ENCODE assay signal across 15 cellular contexts in genomic region chr4:146582864-146583263, GRCh38. TPM values are rescaled to one million over a fixed set of nuclear protein-coding genes. Genes with fewer than 3 reads are reported as not detected.
DNase-seq lines count a peak whose midpoint lies in the region; ATAC-seq, FAIRE-seq and TF ChIP-seq lines count a peak whose summit lies in the region.
"Had no signal": no experiment of that assay in that cellular context is flagged by ENCODE, and none has a peak within 500 bp of the region (broad histone marks: within the 10 kb centered on the region; RNA-seq: fewer than 3 reads in every experiment).

No MANE protein-coding gene starts in this region.

- no peak overlapping the region for H3K4me2 ChIP-seq in H1 (ENCODE audit: insufficient read depth in 1 of 2, low read depth in 2 of 2, low read length in 2 of 2)
- H3K4me2 ChIP-seq: BLaER1, smooth muscle cell had no signal

- peak; percentile 8 for DNase-seq in H7
- DNase-seq in NOMO-1 treated with DMSO at 0.1 percent for 48 hours (lab: John Stamatoyannopoulos, UW; ENCODE audit: unreplicated experiment), result peak; percentile 27
- no peak for DNase-seq in H1 (ENCODE audit: low read depth in 1 of 2, low spot score in 2 of 2)
- no peak for DNase-seq in NCI-H146 (lab: John Stamatoyannopoulos, UW)
- DNase-seq in vagina (ENCODE audit: extremely low spot score in 2 of 2), result no peak
- no peak for DNase-seq in AG08395 (ENCODE audit: low spot score)
- DNase-seq: activated naive CD4-positive, alpha-beta T cell treated with anti-CD3 and anti-CD28 coated beads for 36 hours; erythroblast; NCI-H2107; substantia nigra had no signal

- H4K20me1 ChIP-seq in H1 (replicated peaks in 1 of 2; ENCODE audit: control insufficient read depth in 1 of 2, insufficient read depth in 2 of 2, low read length in 2 of 2), result no peaks in the 10 kb centered on the region
- H4K20me1 ChIP-seq: BLaER1 had no signal

- H3K27ac ChIP-seq in C4-2B (no peak overlapping the region), H1 (ENCODE audit: low read depth, low read length) (no peak overlapping the region), vagina (no peak overlapping the region)
- H3K27ac ChIP-seq: BLaER1 had no signal

- H3K9me3 ChIP-seq in H1 (ENCODE audit: insufficient read depth in 2 of 2, low read depth in 1 of 2, low read length in 1 of 2) (no peaks in the 10 kb centered on the region), vagina (no peaks in the 10 kb centered on the region)
- H3K9me3 ChIP-seq: BLaER1 had no signal

- H3K4me1 ChIP-seq in H1 (replicated peaks in 1 of 4; ENCODE audit: control insufficient read depth in 3 of 4, insufficient read depth in 4 of 4, low read length in 3 of 4) (no peaks in the 10 kb centered on the region), vagina (no peaks in the 10 kb centered on the region)
- H3K4me1 ChIP-seq: BLaER1 had no signal

- H4K91ac ChIP-seq in H1 (replicated peaks; ENCODE audit: insufficient read length, low read length), result no peak overlapping the region

- no peak overlapping the region for H2BK120ac ChIP-seq in H1 (replicated peaks; ENCODE audit: low read depth, low read length)

- CTCF ChIA-PET in H1 (lab: Charles Lee; ENCODE audit: partially characterized antibody), result interaction anchor here (0.6 to 1.2 kb wide), 7 partner anchors 9 to 514 kb away, joined by 3 to 7 read pairs (median 3); no protein-coding TSS in a partner anchor

- TF ChIP-seq CTCF in C4-2B (conservative IDR thresholded peaks at IDR 0.05), result peak; percentile 25
- TF ChIP-seq CTCF in H1 (IDR thresholded peaks at IDR 0.05; ENCODE audit: control extremely low read depth in 1 of 3, insufficient read depth in 1 of 3, low read depth in 1 of 3, low read length in 3 of 3), result peak in 2 of 3 experiments; percentile 39 to 45; a peak in 3 of 4 replicates
- TF ChIP-seq CTCF in vagina (IDR thresholded peaks at IDR 0.05), result no peak

- no peak overlapping the region for H2AFZ ChIP-seq in H1 (ENCODE audit: low read length)

- WGBS in H1 (ENCODE audit: extremely low coverage in 1 of 2, insufficient coverage in 1 of 2, insufficient read length in 1 of 2, insufficient replicate concordance in 2 of 2, low coverage in 1 of 2, low lambda C conversion rate in 2 of 2, missing lambda C conversion rate in 1 of 2), 2 experiments, result 58% methylated on average over 2 of the region's 2 CpGs; no CpG with 5 or more reads in 1 of the 2 experiments

- no peak overlapping the region for H2BK12ac ChIP-seq in H1 (ENCODE audit: low read depth, low read length)

- no peak overlapping the region for H4K5ac ChIP-seq in H1 (ENCODE audit: insufficient read length, low read depth, low read length)

- no peak overlapping the region for H2AK5ac ChIP-seq in H1 (ENCODE audit: low read depth, low read length)

- ATAC-seq in GM18870 (IDR thresholded peaks at IDR 0.05; ENCODE audit: unreplicated experiment), result no peak

- H2BK15ac ChIP-seq in H1 (ENCODE audit: low read length), result no peak overlapping the region

- H2BK5ac ChIP-seq in H1 (ENCODE audit: low read depth, low read length), result no peak overlapping the region

- no peaks in the 10 kb centered on the region for H3K23me2 ChIP-seq in H1 (ENCODE audit: low read depth, low read length)

- H3K56ac ChIP-seq in H1 (replicated peaks; ENCODE audit: insufficient read length, low read depth, low read length), result no peak overlapping the region

- peak; percentile 80 to 83 for TF ChIP-seq RAD21 in H1 (IDR thresholded peaks at IDR 0.05 in 1 of 2, conservative IDR thresholded peaks at IDR 0.05 in 1 of 2; ENCODE audit: low read depth in 2 of 2, low read length in 2 of 2)

- H3K36me3 ChIP-seq in H7 (replicated peaks; ENCODE audit: control insufficient read depth, insufficient read depth, low read length) (no peaks in the 10 kb centered on the region), H1 (ENCODE audit: control insufficient read depth in 2 of 4, insufficient read depth in 4 of 4, low read length in 3 of 4) (no peaks in the 10 kb centered on the region), vagina (no peaks in the 10 kb centered on the region)
- H3K36me3 ChIP-seq: BLaER1 had no signal

- no peak overlapping the region for H2BK20ac ChIP-seq in H1 (ENCODE audit: low read length)

- no peak overlapping the region for H3K23ac ChIP-seq in H1 (ENCODE audit: insufficient read length)

- no peak for TF ChIP-seq POLR2A in H1 (IDR thresholded peaks at IDR 0.05; ENCODE audit: control extremely low read depth in 1 of 2, low read depth in 2 of 2, low read length in 2 of 2)
- no peak for TF ChIP-seq POLR2A in vagina (IDR thresholded peaks at IDR 0.05)

- no peak for TF ChIP-seq EP300 in H1 (IDR thresholded peaks at IDR 0.05; ENCODE audit: borderline replicate concordance in 1 of 2, low read depth in 2 of 2, low read length in 2 of 2)

- no peaks in the 10 kb centered on the region for H3K79me1 ChIP-seq in H1 (ENCODE audit: low read depth, low read length)

- no peak overlapping the region for H3K4ac ChIP-seq in H1 (replicated peaks; ENCODE audit: insufficient read length, low read depth, low read length)

- no peaks in the 10 kb centered on the region for H3K27me3 ChIP-seq in H7 (ENCODE audit: control insufficient read depth, insufficient read depth, low read length)
- H3K27me3 ChIP-seq in H1 (replicated peaks in 1 of 4; ENCODE audit: control insufficient read depth in 3 of 4, extremely low read depth in 1 of 4, insufficient read depth in 3 of 4, low read length in 3 of 4), result no peaks in the 10 kb centered on the region
- H3K27me3 ChIP-seq in vagina, result no peaks in the 10 kb centered on the region
- H3K27me3 ChIP-seq: BLaER1 had no signal

- H3K4me3 ChIP-seq in H7 (ENCODE audit: insufficient read depth, low read depth, low read length), result no peak overlapping the region
- no peak overlapping the region for H3K4me3 ChIP-seq in H1 (ENCODE audit: extremely low read depth in 1 of 4, insufficient read depth in 2 of 4, low read depth in 3 of 4, low read length in 4 of 4)
- H3K4me3 ChIP-seq in vagina, result no peak overlapping the region
- H3K4me3 ChIP-seq: BLaER1, smooth muscle cell had no signal

- H4K8ac ChIP-seq in H1 (ENCODE audit: extremely low read depth, insufficient read depth, low read length), result no peak overlapping the region

- H3K18ac ChIP-seq in H1 (ENCODE audit: extremely low read depth, low read length), result no peak overlapping the region

- H3K14ac ChIP-seq in H1 (ENCODE audit: insufficient read length), result no peak overlapping the region

- intact Hi-C loops in vagina (cut with DNase I), result no loop called here

- no peak overlapping the region for H3K9ac ChIP-seq in H1 (replicated peaks in 1 of 4; ENCODE audit: extremely low read depth in 1 of 4, low read depth in 3 of 4, low read length in 3 of 4)
- H3K9ac ChIP-seq: BLaER1 had no signal

- FAIRE-seq in H1 (lab: Jason Lieb, UNC), result no peak

- POLR2A ChIA-PET in H1 (lab: Charles Lee; ENCODE audit: partially characterized antibody), result no interaction called here

- H3K79me2 ChIP-seq in H1 (ENCODE audit: control insufficient read depth in 1 of 2, insufficient read depth in 2 of 2, low read length in 2 of 2), result no peaks in the 10 kb centered on the region

TF ChIP-seq in H1, 55 proteins besides CTCF, POLR2A, EP300 and RAD21:
- TF ChIP-seq USF2 (IDR thresholded peaks at IDR 0.05; ENCODE audit: low read length), result no peak
- TF ChIP-seq BCL11A (IDR thresholded peaks at IDR 0.05; ENCODE audit: low read depth in 2 of 2, low read length in 2 of 2), result no peak
- TF ChIP-seq RNF2 (IDR thresholded peaks at IDR 0.05; ENCODE audit: borderline replicate concordance, low read depth, low read length, missing control alignments, poor library complexity, severe bottlenecking), result no peak
- no peak for TF ChIP-seq SIX5 (IDR thresholded peaks at IDR 0.05; ENCODE audit: low read depth, low read length)
- TF ChIP-seq TBP (IDR thresholded peaks at IDR 0.05; ENCODE audit: low read depth, low read length), result no peak
- TF ChIP-seq CBX5 (IDR thresholded peaks at IDR 0.05; ENCODE audit: low read depth, low read length), result no peak
- TF ChIP-seq E2F6 (IDR thresholded peaks at IDR 0.05), result no peak
- TF ChIP-seq EGR1 (IDR thresholded peaks at IDR 0.05; ENCODE audit: borderline replicate concordance, low read depth, low read length), result no peak
- no peak for TF ChIP-seq CHD1 (IDR thresholded peaks at IDR 0.05; ENCODE audit: low read depth, low read length)
- TF ChIP-seq SP2 (IDR thresholded peaks at IDR 0.05; ENCODE audit: low read length), result no peak
- no peak for TF ChIP-seq GTF2F1 (IDR thresholded peaks at IDR 0.05; ENCODE audit: borderline replicate concordance, low read depth, low read length)
TF ChIP-seq in H1: peak in this region for 0.

RNA-seq across cellular contexts. Expression of gene POU4F2, which starts 55.8 kb away (rescaled TPM):
- not detected in 2 replicates for total RNA-seq in H7 (2014; rRNA removed; shearing (Covaris generic))
- not detected in 2 replicates for total RNA-seq in H1 (2021; fragmentation: NEBNext Ultra II Directional; extraction: Animal tissue kit (Norgen Biotek cat#: 25700))
- not detected in 2 replicates for polyA plus RNA-seq in H1 (2011; rRNA removed)
- not detected for polyA plus RNA-seq in H1 (2011; cell fraction: cytosol; rRNA removed)
- not detected for polyA plus RNA-seq in H1 (2011; cell fraction: nucleus; rRNA removed)
- not detected in 4 replicates for polyA plus RNA-seq in H1 (2012, experiment 1 of 2)
- polyA plus RNA-seq in H1 (2012, experiment 2 of 2), result not detected
- not detected for polyA plus RNA-seq in H1 (2013, experiment 1 of 2)
- polyA plus RNA-seq in H1 (2013, experiment 2 of 2), result not detected
- not detected in 2 replicates for polyA minus RNA-seq in H1 (2011; rRNA and poly(A)+ RNA removed)
- not detected for polyA minus RNA-seq in H1 (2011; cell fraction: cytosol; rRNA and poly(A)+ RNA removed)
- not detected for polyA minus RNA-seq in H1 (2011; cell fraction: nucleus; rRNA and poly(A)+ RNA removed)
- total RNA-seq in vagina, result not detected
- total RNA-seq: activated naive CD4-positive, alpha-beta T cell treated with anti-CD3 and anti-CD28 coated beads for 36 hours; osteoblast; smooth muscle cell had no signal
- polyA plus RNA-seq: smooth muscle cell had no signal

Comparison
In these comparisons a context has a peak if more than half of its experiments do, and no peak if none do; other contexts are left out.
1. CTCF ChIP-seq: peak in C4-2B (single experiment) and H1 (2 of 3); none in vagina (0 of 3).
2. DNase-seq: peak in H7 (single experiment) and NOMO-1 treated with DMSO at 0.1 percent for 48 hours (single experiment); none in H1 (0 of 2), NCI-H146 (single experiment), vagina (0 of 2) and AG08395 (single experiment).